ENCODE assay signal across 1 cellular context in genomic region chr4:94759767-94760211, GRCh38.
TF ChIP-seq lines count a peak whose summit lies in the region.

No MANE protein-coding gene starts in this region.

TF ChIP-seq in HEK293, 187 proteins besides CTCF, POLR2A, EP300 and RAD21 (continued from another document and continues in another):
- TF ChIP-seq ZNF777 (tag by site-specific recombination; IDR thresholded peaks at IDR 0.05; ENCODE audit: borderline replicate concordance) (no peak), ZNF394 (tag by site-specific recombination; IDR thresholded peaks at IDR 0.05; ENCODE audit: borderline replicate concordance) (no peak), GLI4 (tag by site-specific recombination; IDR thresholded peaks at IDR 0.05) (no peak), ZNF37A (tag by site-specific recombination; IDR thresholded peaks at IDR 0.05) (no peak), ZNF155 (tag by site-specific recombination; IDR thresholded peaks at IDR 0.05) (no peak), KLF16 (tag by site-specific recombination; IDR thresholded peaks at IDR 0.05) (no peak), ZNF184 (tag by site-specific recombination; IDR thresholded peaks at IDR 0.05) (no peak), ZNF580 (tag by site-specific recombination; IDR thresholded peaks at IDR 0.05) (peak; percentile 19; the same call in 1 of the 2 replicates), ZNF140 (tag by site-specific recombination; IDR thresholded peaks at IDR 0.05) (no peak), ZNF677 (tag by site-specific recombination; IDR thresholded peaks at IDR 0.05) (no peak), ZNF701 (tag by site-specific recombination; IDR thresholded peaks at IDR 0.05) (no peak), PRDM4 (tag by site-specific recombination; IDR thresholded peaks at IDR 0.05) (peak; percentile 19; the same call in 1 of the 2 replicates), TRIM28 (IDR thresholded peaks at IDR 0.05; ENCODE audit: borderline replicate concordance, low read length) (no peak), ZNF280C (tag by site-specific recombination; IDR thresholded peaks at IDR 0.05) (no peak), ZBTB20 (tag by site-specific recombination; IDR thresholded peaks at IDR 0.05) (no peak), ZBTB11 (tag by site-specific recombination; conservative IDR thresholded peaks at IDR 0.05; ENCODE audit: low read depth) (no peak), ZBTB26 (tag by site-specific recombination; optimal IDR thresholded peaks at IDR 0.05) (no peak), ZSCAN18 (tag by site-specific recombination; IDR thresholded peaks at IDR 0.05) (no peak), KLF10 (tag by site-specific recombination; IDR thresholded peaks at IDR 0.05) (peak; percentile 47; the same call in 1 of the 2 replicates), ZSCAN5A (tag by site-specific recombination; IDR thresholded peaks at IDR 0.05) (no peak), ZNF146 (tag by site-specific recombination; IDR thresholded peaks at IDR 0.05) (no peak), SETDB1 (IDR thresholded peaks at IDR 0.05; ENCODE audit: insufficient read length, low read length) (no peak), GLI2 (tag by site-specific recombination; IDR thresholded peaks at IDR 0.05; ENCODE audit: borderline replicate concordance, low read depth) (peak; percentile 19; the same call in 1 of the 2 replicates), ZFP37 (tag by site-specific recombination; IDR thresholded peaks at IDR 0.05) (no peak), YY2 (tag by site-specific recombination; IDR thresholded peaks at IDR 0.05) (no peak), ZNF274 (IDR thresholded peaks at IDR 0.05; ENCODE audit: low read length) (no peak), ZNF274 (tag by site-specific recombination; IDR thresholded peaks at IDR 0.05; ENCODE audit: borderline replicate concordance) (no peak), ZNF707 (tag by site-specific recombination; IDR thresholded peaks at IDR 0.05) (no peak), KLF8 (tag by site-specific recombination; IDR thresholded peaks at IDR 0.05) (peak; percentile 76; the same call in 1 of the 2 replicates), ZNF596 (tag by site-specific recombination; IDR thresholded peaks at IDR 0.05) (no peak), ZNF112 (tag by site-specific recombination; IDR thresholded peaks at IDR 0.05) (no peak), ZNF704 (tag by site-specific recombination; IDR thresholded peaks at IDR 0.05) (no peak), KLF1 (tag by site-specific recombination; IDR thresholded peaks at IDR 0.05) (no peak), OVOL3 (tag by site-specific recombination; IDR thresholded peaks at IDR 0.05) (peak; percentile 30; the same call in 1 of the 2 replicates), ZIC2 (tag by site-specific recombination; IDR thresholded peaks at IDR 0.05) (no peak), AEBP2 (tag by site-specific recombination; IDR thresholded peaks at IDR 0.05; ENCODE audit: borderline replicate concordance) (no peak), PRDM6 (tag by site-specific recombination; IDR thresholded peaks at IDR 0.05) (peak; percentile 96), ZNF248 (tag by site-specific recombination; IDR thresholded peaks at IDR 0.05) (no peak), ZNF335 (tag by site-specific recombination; conservative IDR thresholded peaks at IDR 0.05) (no peak), ZNF174 (tag by site-specific recombination; IDR thresholded peaks at IDR 0.05) (no peak), ZNF621 (tag by site-specific recombination; IDR thresholded peaks at IDR 0.05) (no peak), ZNF645 (tag by site-specific recombination; IDR thresholded peaks at IDR 0.05) (no peak), ZNF830 (tag by site-specific recombination; IDR thresholded peaks at IDR 0.05; ENCODE audit: low read depth) (no peak), HOXC10 (CRISPR knock-in tag; IDR thresholded peaks at IDR 0.05) (no peak), SP3 (tag by site-specific recombination; IDR thresholded peaks at IDR 0.05) (peak; percentile 27; the same call in 1 of the 2 replicates), ZNF404 (tag by site-specific recombination; IDR thresholded peaks at IDR 0.05) (no peak)
